In genomic region chr6:136173519-136174507, GRCh38 we compare ENCODE assay signal across 13 cellular contexts.
DNase-seq lines count a peak whose midpoint lies in the region; ATAC-seq, FAIRE-seq and TF ChIP-seq lines count a peak whose summit lies in the region.
"Had no signal": no experiment of that assay in that cellular context is flagged by ENCODE, and none has a peak within 500 bp of the region (broad histone marks: within the 10 kb centered on the region; RNA-seq: fewer than 3 reads in every experiment).

No MANE protein-coding gene starts in this region.

- peaks cover 5 to 6% of the 10 kb centered on the region in 2 experiments for H3K36me3 ChIP-seq in endothelial cell of umbilical vein (ENCODE audit: control insufficient read depth in 2 of 2, extremely low read depth in 1 of 2, insufficient read depth in 2 of 2, low read length in 2 of 2)
- peaks cover 0 to 79% of the 10 kb centered on the region in 2 experiments for H3K36me3 ChIP-seq in mesenchymal stem cell (ENCODE audit: control insufficient read depth in 1 of 2, insufficient read depth in 2 of 2, low read depth in 1 of 2, low read length in 2 of 2)

- H3K27me3 Mint-ChIP-seq in activated naive CD4-positive, alpha-beta T cell treated with anti-CD3 and anti-CD28 coated beads for 36 hours (ENCODE audit: low read depth), result no peaks in the 10 kb centered on the region
- H3K27me3 Mint-ChIP-seq: naive B cell had no signal

- H2BK15ac ChIP-seq in mesenchymal stem cell (ENCODE audit: low read depth, poor library complexity, severe bottlenecking), result no peak overlapping the region

- H2BK12ac ChIP-seq in mesenchymal stem cell (ENCODE audit: low read length in 2 of 2), result peak overlapping the region in 1 of 2 experiments; percentile 21

- H4K91ac ChIP-seq in mesenchymal stem cell (ENCODE audit: low read length), result no peak overlapping the region

- H3K9ac ChIP-seq in endothelial cell of umbilical vein (replicated peaks; ENCODE audit: extremely low read depth, insufficient read depth, low read length) (peak overlapping the region; percentile 12), mesenchymal stem cell (ENCODE audit: low read length) (no peak overlapping the region)
- H3K9ac ChIP-seq: KMS-11 had no signal

- no peak overlapping the region for H3K14ac ChIP-seq in mesenchymal stem cell (ENCODE audit: low read length in 2 of 2)

- H3K36me3 Mint-ChIP-seq in activated naive CD4-positive, alpha-beta T cell treated with anti-CD3 and anti-CD28 coated beads for 36 hours (ENCODE audit: low read depth), result no peaks in the 10 kb centered on the region

- 45% methylated on average over 10 of the region's 13 CpGs for WGBS in mesenchymal stem cell

- H3K4me1 Mint-ChIP-seq in activated naive CD4-positive, alpha-beta T cell treated with anti-CD3 and anti-CD28 coated beads for 36 hours (ENCODE audit: low read depth), result peaks cover 6% of the 10 kb centered on the region
- H3K4me1 Mint-ChIP-seq: naive B cell had no signal

- CTCF ChIA-PET in activated naive CD4-positive, alpha-beta T cell treated with anti-CD3 and anti-CD28 coated beads for 36 hours (lab: Charles Lee), result interaction anchor here (0.6 kb wide), 1 partner anchor 914 kb away, joined by 4 read pairs; no protein-coding TSS in a partner anchor
- CTCF ChIA-PET in endothelial cell of umbilical vein (lab: Charles Lee), result interaction anchor here (0.7 to 1.2 kb wide), 4 partner anchors 71 to 497 kb away, joined by 3 to 5 read pairs (median 3); no protein-coding TSS in a partner anchor

- H3K18ac ChIP-seq in mesenchymal stem cell (ENCODE audit: low read depth in 1 of 2, low read length in 2 of 2), result peak overlapping the region; percentile 13 to 43

- no peaks in the 10 kb centered on the region for H3K9me3 Mint-ChIP-seq in activated naive CD4-positive, alpha-beta T cell treated with anti-CD3 and anti-CD28 coated beads for 36 hours

- H3K4me1 ChIP-seq in endothelial cell of umbilical vein (ENCODE audit: control insufficient read depth, extremely low read depth, insufficient read depth, low read length) (peaks cover 13% of the 10 kb centered on the region), mesenchymal stem cell (ENCODE audit: control insufficient read depth, insufficient read depth, low read depth, low read length) (no peaks in the 10 kb centered on the region)

- FAIRE-seq in endothelial cell of umbilical vein (lab: Jason Lieb, UNC), result peak; percentile 85

- POLR2A ChIA-PET in endothelial cell of umbilical vein (lab: Charles Lee), result no interaction called here

- no peak for TF ChIP-seq CTCF in endothelial cell of umbilical vein (IDR thresholded peaks at IDR 0.05; ENCODE audit: extremely low read depth in 1 of 2, insufficient read depth in 1 of 2, low read depth in 1 of 2, low read length in 2 of 2)

- H3K79me1 ChIP-seq in mesenchymal stem cell (replicated peaks; ENCODE audit: low read length, poor library complexity, severe bottlenecking), result no peaks in the 10 kb centered on the region

- H2BK5ac ChIP-seq in mesenchymal stem cell (ENCODE audit: low read depth, low read length, poor library complexity, severe bottlenecking), result no peak overlapping the region

- H3K9me3 ChIP-seq in endothelial cell of umbilical vein (replicated peaks; ENCODE audit: control insufficient read depth, insufficient read depth, low read length), result no peaks in the 10 kb centered on the region
- H3K9me3 ChIP-seq in mesenchymal stem cell (ENCODE audit: control insufficient read depth, low read length), result peaks cover 3% of the 10 kb centered on the region

- H3K23ac ChIP-seq in mesenchymal stem cell (ENCODE audit: low read length in 2 of 2), result no peak overlapping the region

- H3K4me3 ChIP-seq in endothelial cell of umbilical vein (replicated peaks in 1 of 3; ENCODE audit: insufficient read depth in 1 of 3, low read depth in 1 of 3, low read length in 3 of 3) (no peak overlapping the region), mesenchymal stem cell (ENCODE audit: insufficient read depth in 1 of 2, low read depth in 1 of 2, low read length in 2 of 2) (no peak overlapping the region)

- H3K4me2 ChIP-seq in endothelial cell of umbilical vein (ENCODE audit: insufficient read depth, low read length), result peak overlapping the region; percentile 26
- H3K4me2 ChIP-seq in mesenchymal stem cell (ENCODE audit: low read length, poor library complexity, severe bottlenecking), result no peak overlapping the region
- H3K4me2 ChIP-seq: KMS-11 had no signal

- no peaks in the 10 kb centered on the region for H3K27me3 ChIP-seq in endothelial cell of umbilical vein (ENCODE audit: control insufficient read depth in 2 of 2, insufficient read depth in 2 of 2, low read length in 2 of 2)
- no peaks in the 10 kb centered on the region for H3K27me3 ChIP-seq in mesenchymal stem cell (ENCODE audit: control insufficient read depth in 1 of 2, insufficient read depth in 1 of 2, low read length in 2 of 2)

- no peaks in the 10 kb centered on the region for H3K79me2 ChIP-seq in endothelial cell of umbilical vein (ENCODE audit: control insufficient read depth, insufficient read depth, low read length)

- no peak overlapping the region for H2AK5ac ChIP-seq in mesenchymal stem cell (ENCODE audit: low read length, severe bottlenecking)

- no peaks in the 10 kb centered on the region for H3K9me1 ChIP-seq in endothelial cell of umbilical vein (replicated peaks; ENCODE audit: control insufficient read depth, extremely low read depth, insufficient read depth, low read length)

- H3K27ac ChIP-seq in endothelial cell of umbilical vein (ENCODE audit: insufficient read depth, low read depth, low read length), result peak overlapping the region; percentile 69
- H3K27ac ChIP-seq in mesenchymal stem cell (ENCODE audit: low read length, poor library complexity, severe bottlenecking), result no peak overlapping the region
- H3K27ac ChIP-seq: KMS-11 had no signal

- intact Hi-C loops in activated naive CD4-positive, alpha-beta T cell treated with anti-CD3 and anti-CD28 coated beads for 36 hours (cut with micrococcal nuclease), result no loop called here
- intact Hi-C loops in endothelial cell of umbilical vein (cut with micrococcal nuclease), result loop anchor here (1.0 kb wide), 1 partner anchor 137 kb away; no protein-coding TSS in a partner anchor

- no peak overlapping the region for H2BK120ac ChIP-seq in mesenchymal stem cell (ENCODE audit: low read depth, low read length)

- peak overlapping the region; percentile 72 for H4K8ac ChIP-seq in mesenchymal stem cell (ENCODE audit: low read length)

- no peak overlapping the region for H3K27ac Mint-ChIP-seq in activated naive CD4-positive, alpha-beta T cell treated with anti-CD3 and anti-CD28 coated beads for 36 hours
- H3K27ac Mint-ChIP-seq: naive B cell had no signal

- no peak for TF ChIP-seq POLR2A in endothelial cell of umbilical vein (IDR thresholded peaks at IDR 0.05; ENCODE audit: low read depth, low read length)

- H2AFZ ChIP-seq in endothelial cell of umbilical vein (ENCODE audit: low read depth, low read length), result peak overlapping the region; percentile 7
- H2AFZ ChIP-seq in mesenchymal stem cell (ENCODE audit: low read depth, low read length), result peak overlapping the region; percentile 60

- H3K4ac ChIP-seq in mesenchymal stem cell (ENCODE audit: low read depth in 1 of 2, low read length in 2 of 2), result no peak overlapping the region

- ATAC-seq in HG02970 (IDR thresholded peaks at IDR 0.05; ENCODE audit: low FRiP score, unreplicated experiment), result no peak
- no peak for ATAC-seq in HG02610 (IDR thresholded peaks at IDR 0.05; ENCODE audit: unreplicated experiment)

- peak; percentile 31 for DNase-seq in activated naive CD4-positive, alpha-beta T cell treated with anti-CD3 and anti-CD28 coated beads for 36 hours
- no peak for DNase-seq in activated naive CD4-positive, alpha-beta T cell (lab: John Stamatoyannopoulos, UW)
- DNase-seq in endothelial cell of umbilical vein (ENCODE audit: low read depth, low spot score) (peak; percentile 89), mesenchymal stem cell (peak; percentile 69), ureter (ENCODE audit: low spot score) (peak; percentile 50), glomerular visceral epithelial cell (ENCODE audit: extremely low spot score) (no peak)
- DNase-seq: EL; naive B cell; SIG-M5; stimulated activated CD4-positive, alpha-beta T cell treated with anti-CD3 and anti-CD28 coated beads, Interleukin-4, amount 100 ng/mL, for 1 hour had no signal

- dilution Hi-C loops in endothelial cell of umbilical vein (cut with MboI; ENCODE audit: extremely low pct_ligation_motif_present, low sequenced_read_pairs), result no loop called here

- no peak overlapping the region for H3K4me3 Mint-ChIP-seq in activated naive CD4-positive, alpha-beta T cell treated with anti-CD3 and anti-CD28 coated beads for 36 hours
- H3K4me3 Mint-ChIP-seq: naive B cell had no signal

- TSS peak; percentile 23 for BruUV-seq in endothelial cell of umbilical vein (replicated peaks; lab: Mats Ljungman, UMichigan)

- no peaks in the 10 kb centered on the region for H4K20me1 ChIP-seq in endothelial cell of umbilical vein (replicated peaks; ENCODE audit: control insufficient read depth, extremely low read depth, insufficient read depth, low read length)

TF ChIP-seq in endothelial cell of umbilical vein, 7 proteins besides CTCF, POLR2A, EP300 and RAD21:
- TF ChIP-seq EZH2 (IDR thresholded peaks at IDR 0.05; ENCODE audit: borderline replicate concordance, low read depth, low read length, severe bottlenecking) (no peak), JUN (IDR thresholded peaks at IDR 0.05; ENCODE audit: borderline replicate concordance, insufficient read depth, insufficient read length, low read depth) (peak; percentile 71), FOS (IDR thresholded peaks at IDR 0.05; ENCODE audit: borderline replicate concordance, insufficient read depth, low read length) (peak; percentile 43), GATA2 (IDR thresholded peaks at IDR 0.05; ENCODE audit: insufficient read depth, insufficient read length, low read depth, low read length) (peak; percentile 97)

Comparison
In these comparisons a context has a peak if more than half of its experiments do, and no peak if none do; other contexts are left out.
1. DNase-seq: peak in activated naive CD4-positive, alpha-beta T cell treated with anti-CD3 and anti-CD28 coated beads for 36 hours (single experiment), endothelial cell of umbilical vein (single experiment), mesenchymal stem cell (single experiment) and ureter (single experiment); none in activated naive CD4-positive, alpha-beta T cell (0 of 4) and glomerular visceral epithelial cell (single experiment).